Comparison of ENCODE assay signal across 1 cellular context in the genomic region with DNA sequence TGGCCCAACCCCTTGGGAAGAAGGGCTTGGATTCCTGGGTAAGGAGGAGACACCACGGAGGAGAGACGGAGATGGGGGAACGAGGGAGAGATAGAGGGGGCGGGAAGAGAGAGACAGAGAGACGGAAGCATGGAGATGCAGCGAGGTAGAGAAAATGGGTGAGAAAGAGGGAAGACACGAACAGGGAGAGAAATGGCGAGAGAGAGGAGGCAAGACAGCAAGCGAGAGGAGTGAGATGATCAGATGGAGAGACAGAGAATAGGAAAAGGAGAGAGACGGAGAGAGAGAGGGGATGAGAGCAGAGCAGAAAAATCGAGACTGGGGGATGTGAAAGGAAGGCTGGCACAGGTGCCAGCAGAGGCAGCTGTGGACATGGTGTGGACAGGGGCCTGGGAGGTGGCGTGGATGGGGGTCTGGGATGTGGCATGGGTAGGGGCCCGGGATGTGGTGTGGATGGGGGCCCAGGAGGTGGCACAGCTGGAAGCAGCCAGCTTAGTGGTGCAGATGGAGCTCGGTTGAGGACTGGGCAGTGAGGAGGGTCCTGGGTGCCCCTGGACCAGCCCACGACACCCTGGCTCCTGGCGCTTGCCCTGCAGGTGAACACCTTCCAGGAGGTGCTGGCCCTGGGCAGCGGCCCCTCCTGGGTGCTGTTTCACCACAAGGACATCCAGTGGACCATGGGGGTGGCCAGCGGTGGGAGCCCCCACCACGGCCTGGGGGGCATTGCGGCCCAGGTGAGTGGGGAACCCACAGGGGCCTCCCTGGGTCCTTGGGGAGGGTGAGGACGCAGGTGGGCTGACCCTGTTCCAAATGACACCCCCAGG.
A peak's percentile ranks its signal among the peaks of the same experiment; 100 is the strongest.
TF ChIP-seq lines count a peak whose summit lies in the region.

No MANE protein-coding gene starts in this region.

TF ChIP-seq in K562, 482 proteins besides CTCF, POLR2A, EP300 and RAD21:
- no peak for TF ChIP-seq ZNF146 (CRISPR knock-in tag; IDR thresholded peaks at IDR 0.05; ENCODE audit: unreplicated experiment)
- no peak for TF ChIP-seq RBM34 (IDR thresholded peaks at IDR 0.05; ENCODE audit: borderline replicate concordance, insufficient read depth, low read length)
- TF ChIP-seq, protein P1, sequence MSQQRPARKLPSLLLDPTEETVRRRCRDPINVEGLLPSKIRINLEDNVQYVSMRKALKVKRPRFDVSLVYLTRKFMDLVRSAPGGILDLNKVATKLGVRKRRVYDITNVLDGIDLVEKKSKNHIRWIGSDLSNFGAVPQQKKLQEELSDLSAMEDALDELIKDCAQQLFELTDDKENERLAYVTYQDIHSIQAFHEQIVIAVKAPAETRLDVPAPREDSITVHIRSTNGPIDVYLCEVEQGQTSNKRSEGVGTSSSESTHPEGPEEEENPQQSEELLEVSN (IDR thresholded peaks at IDR 0.05; ENCODE audit: borderline replicate concordance in 1 of 2, extremely low read depth in 1 of 2, insufficient read depth in 1 of 2, insufficient read length in 1 of 2, low read depth in 1 of 2, low read length in 1 of 2, poor library complexity in 1 of 2, severe bottlenecking in 1 of 2): no peak
- no peak for TF ChIP-seq PRDM10 (IDR thresholded peaks at IDR 0.05; ENCODE audit: partially characterized antibody)
- 0 out of 2 replicates have a peak, but pooled peaks have one; percentile 45 for TF ChIP-seq ELF4 (CRISPR knock-in tag; IDR thresholded peaks at IDR 0.05)
- TF ChIP-seq ZFX (CRISPR knock-in tag; IDR thresholded peaks at IDR 0.05): no peak
